Comparison of ENCODE assay signal across 9 cellular contexts in the genomic region with DNA sequence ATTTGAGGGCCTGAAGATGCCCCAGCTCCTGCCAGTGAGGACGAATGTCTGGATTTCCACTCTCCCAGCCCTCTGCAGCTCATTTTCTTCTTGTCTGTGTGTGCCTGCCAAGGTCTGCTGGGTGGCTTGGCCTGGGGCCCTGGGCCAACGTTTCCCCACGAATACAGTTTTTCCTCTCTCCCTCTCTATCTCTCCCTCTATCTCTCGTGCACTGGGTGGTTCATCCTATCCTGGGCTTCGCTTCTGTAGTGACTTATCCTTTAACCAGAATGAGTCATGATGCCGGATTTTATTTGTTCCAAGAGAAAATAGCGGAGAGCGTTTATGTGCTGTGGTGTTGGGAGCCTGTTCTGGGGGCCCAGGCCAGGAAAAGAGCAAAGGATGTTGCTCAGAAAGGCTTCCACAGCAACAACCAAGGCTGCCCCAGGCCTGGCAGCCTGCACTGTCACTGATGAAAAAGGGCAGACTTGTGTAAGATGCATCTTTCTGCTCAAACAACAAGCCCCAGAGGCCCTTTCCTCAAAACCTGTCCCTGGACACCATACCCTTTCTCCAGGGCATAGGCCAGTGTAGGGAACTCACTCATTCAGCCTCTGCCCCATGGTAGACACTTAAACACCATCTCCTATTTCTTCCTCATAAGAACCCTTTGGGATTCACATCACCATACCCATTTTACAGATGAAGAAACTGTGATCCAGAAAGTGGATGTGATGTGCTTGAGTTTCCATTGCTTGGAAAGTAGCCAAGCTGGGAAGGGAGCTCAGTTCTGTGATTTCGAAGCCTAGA. TPM values are rescaled to one million over a fixed set of nuclear protein-coding genes. Genes with fewer than 3 reads are reported as not detected.
DNase-seq lines count a peak whose midpoint lies in the region; ATAC-seq and TF ChIP-seq lines count a peak whose summit lies in the region.
"Had no signal": no experiment of that assay in that cellular context is flagged by ENCODE, and none has a peak within 500 bp of the region (broad histone marks: within the 10 kb centered on the region; RNA-seq: fewer than 3 reads in every experiment).

No MANE protein-coding gene starts in this region.

- no peaks in the 10 kb centered on the region for H3K27me3 ChIP-seq in BE2C
- no peaks in the 10 kb centered on the region for H3K27me3 ChIP-seq in RWPE2 (ENCODE audit: insufficient read depth, poor library complexity, severe bottlenecking)

- no peak overlapping the region for H3K4me3 ChIP-seq in BE2C (ENCODE audit: low read depth, low read length)
- H3K4me3 ChIP-seq in RWPE2 (ENCODE audit: severe bottlenecking): no peak overlapping the region
- no peak overlapping the region for H3K4me3 ChIP-seq in fibroblast of mammary gland (ENCODE audit: control insufficient read depth, low read depth, low read length)

- peak overlapping the region; percentile 4 for H3K27ac ChIP-seq in RWPE2 (ENCODE audit: poor library complexity, severe bottlenecking)

- DNase-seq in BE2C (peak; percentile 70), RWPE2 (ENCODE audit: low spot score) (peak; percentile 49), fibroblast of mammary gland (ENCODE audit: low read depth) (peak; percentile 94), omental fat pad (ENCODE audit: low spot score) (no peak), SKM-1 treated with dmso at 0.1 percent for 144 hours (lab: John Stamatoyannopoulos, UW; ENCODE audit: unreplicated experiment) (no peak), retina (no peak)
- no peak for DNase-seq in stimulated activated CD4-positive, alpha-beta T cell treated with anti-CD3 and anti-CD28 coated beads, Interleukin-4, amount 100 ng/mL, for 24 hours
- DNase-seq: DMS153 had no signal

- H3K36me3 ChIP-seq in BE2C (no peaks in the 10 kb centered on the region), RWPE2 (ENCODE audit: low read depth) (no peaks in the 10 kb centered on the region)

- TF ChIP-seq CTCF in BE2C (IDR thresholded peaks at IDR 0.05; ENCODE audit: low read depth, low read length): no peak
- TF ChIP-seq CTCF in RWPE2 (IDR thresholded peaks at IDR 0.05; ENCODE audit: poor library complexity, severe bottlenecking): no peak
- no peak for TF ChIP-seq CTCF in fibroblast of mammary gland (conservative IDR thresholded peaks at IDR 0.05; ENCODE audit: control insufficient read depth, insufficient read depth, low read depth, low read length)
- TF ChIP-seq CTCF in omental fat pad (IDR thresholded peaks at IDR 0.05): no peak

- H3K4me1 ChIP-seq in BE2C (peaks cover 8% of the 10 kb centered on the region; the same call in 1 of the 2 replicates), RWPE2 (ENCODE audit: insufficient read depth, poor library complexity, severe bottlenecking) (peaks cover 6% of the 10 kb centered on the region)

- H3K9me3 ChIP-seq in BE2C (no peaks in the 10 kb centered on the region), RWPE2 (ENCODE audit: severe bottlenecking) (no peaks in the 10 kb centered on the region)

- ATAC-seq in RWPE2 (ENCODE audit: low read depth) (peak; percentile 90), omental fat pad (ENCODE audit: low FRiP score) (peak; percentile 78), HG03108 (IDR thresholded peaks at IDR 0.05; ENCODE audit: unreplicated experiment) (no peak)

RNA-seq across cellular contexts. Expression of a gene that starts 47.3 kb away (rescaled TPM):
- polyA plus RNA-seq in BE2C (2012; ENCODE audit: insufficient read depth, insufficient read length, low read depth): 3.9 TPM
- 10 to 100 TPM in 1 of 4 donors, 1 to 10 TPM in 2, under 1 TPM in 1; 0.48 to 10.6 (median 2.6) TPM for total RNA-seq in omental fat pad

Comparison
In these comparisons a context has a peak if more than half of its experiments do, and no peak if none do; other contexts are left out.
1. DNase-seq: peak in BE2C (single experiment), RWPE2 (single experiment) and fibroblast of mammary gland (single experiment); none in omental fat pad (single experiment), stimulated activated CD4-positive, alpha-beta T cell treated with anti-CD3 and anti-CD28 coated beads, Interleukin-4, amount 100 ng/mL, for 24 hours (single experiment), SKM-1 treated with dmso at 0.1 percent for 144 hours (single experiment) and retina (single experiment).